ENCODE assay signal across 2 cellular contexts in the genomic region with DNA sequence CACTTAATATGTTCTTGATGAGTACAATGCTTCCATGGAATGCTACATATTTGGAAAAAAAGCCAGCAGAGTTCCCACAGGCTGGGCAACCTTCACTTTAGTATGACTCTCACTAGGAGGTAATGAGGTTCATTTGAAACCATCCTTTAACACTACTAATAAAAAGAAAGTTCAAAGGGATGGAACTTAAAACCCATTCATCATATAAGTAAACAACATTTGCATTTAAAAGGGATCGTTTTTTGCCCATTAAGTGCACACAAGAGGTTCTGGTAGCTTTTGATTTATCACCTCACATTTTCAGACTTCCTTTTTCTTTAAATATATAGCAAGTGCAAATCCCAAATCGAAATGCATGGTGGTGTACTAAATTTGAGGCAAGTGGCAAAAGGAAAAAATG.
TF ChIP-seq lines count a peak whose summit lies in the region.

No MANE protein-coding gene starts in this region.

TF ChIP-seq in HepG2, 621 proteins besides CTCF, POLR2A, EP300 and RAD21 (continued from another document):
- no peak for TF ChIP-seq ZFAT (CRISPR knock-in tag; conservative IDR thresholded peaks at IDR 0.05)

TF ChIP-seq in GM12878, 131 proteins besides CTCF, POLR2A, EP300 and RAD21 (continued from another document):
- TF ChIP-seq SPI1 (IDR thresholded peaks at IDR 0.05; ENCODE audit: borderline replicate concordance, insufficient read depth, low read depth, low read length) = no peak
- no peak for TF ChIP-seq LARP7 (IDR thresholded peaks at IDR 0.05)
- TF ChIP-seq YY1 (IDR thresholded peaks at IDR 0.05; ENCODE audit: low read depth, low read length) = no peak
- TF ChIP-seq, protein P1, sequence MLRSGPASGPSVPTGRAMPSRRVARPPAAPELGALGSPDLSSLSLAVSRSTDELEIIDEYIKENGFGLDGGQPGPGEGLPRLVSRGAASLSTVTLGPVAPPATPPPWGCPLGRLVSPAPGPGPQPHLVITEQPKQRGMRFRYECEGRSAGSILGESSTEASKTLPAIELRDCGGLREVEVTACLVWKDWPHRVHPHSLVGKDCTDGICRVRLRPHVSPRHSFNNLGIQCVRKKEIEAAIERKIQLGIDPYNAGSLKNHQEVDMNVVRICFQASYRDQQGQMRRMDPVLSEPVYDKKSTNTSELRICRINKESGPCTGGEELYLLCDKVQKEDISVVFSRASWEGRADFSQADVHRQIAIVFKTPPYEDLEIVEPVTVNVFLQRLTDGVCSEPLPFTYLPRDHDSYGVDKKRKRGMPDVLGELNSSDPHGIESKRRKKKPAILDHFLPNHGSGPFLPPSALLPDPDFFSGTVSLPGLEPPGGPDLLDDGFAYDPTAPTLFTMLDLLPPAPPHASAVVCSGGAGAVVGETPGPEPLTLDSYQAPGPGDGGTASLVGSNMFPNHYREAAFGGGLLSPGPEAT (IDR thresholded peaks at IDR 0.05; ENCODE audit: low read depth) = no peak
- TF ChIP-seq DPF2 (IDR thresholded peaks at IDR 0.05) = no peak
- TF ChIP-seq TCF7 (IDR thresholded peaks at IDR 0.05; ENCODE audit: borderline replicate concordance) = no peak
- TF ChIP-seq HCFC1 (IDR thresholded peaks at IDR 0.05; ENCODE audit: low read length) = no peak
- TF ChIP-seq STAT1 (conservative IDR thresholded peaks at IDR 0.05) = no peak
- no peak for TF ChIP-seq BACH1 (IDR thresholded peaks at IDR 0.05; ENCODE audit: borderline replicate concordance)
- no peak for TF ChIP-seq CBFB (IDR thresholded peaks at IDR 0.05; ENCODE audit: low read depth)
- TF ChIP-seq IKZF2 (IDR thresholded peaks at IDR 0.05) = no peak
- TF ChIP-seq, protein P2, sequence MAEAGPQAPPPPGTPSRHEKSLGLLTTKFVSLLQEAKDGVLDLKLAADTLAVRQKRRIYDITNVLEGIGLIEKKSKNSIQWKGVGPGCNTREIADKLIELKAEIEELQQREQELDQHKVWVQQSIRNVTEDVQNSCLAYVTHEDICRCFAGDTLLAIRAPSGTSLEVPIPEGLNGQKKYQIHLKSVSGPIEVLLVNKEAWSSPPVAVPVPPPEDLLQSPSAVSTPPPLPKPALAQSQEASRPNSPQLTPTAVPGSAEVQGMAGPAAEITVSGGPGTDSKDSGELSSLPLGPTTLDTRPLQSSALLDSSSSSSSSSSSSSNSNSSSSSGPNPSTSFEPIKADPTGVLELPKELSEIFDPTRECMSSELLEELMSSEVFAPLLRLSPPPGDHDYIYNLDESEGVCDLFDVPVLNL (IDR thresholded peaks at IDR 0.05; ENCODE audit: low read depth, low read length) = no peak
- TF ChIP-seq, protein P3, sequence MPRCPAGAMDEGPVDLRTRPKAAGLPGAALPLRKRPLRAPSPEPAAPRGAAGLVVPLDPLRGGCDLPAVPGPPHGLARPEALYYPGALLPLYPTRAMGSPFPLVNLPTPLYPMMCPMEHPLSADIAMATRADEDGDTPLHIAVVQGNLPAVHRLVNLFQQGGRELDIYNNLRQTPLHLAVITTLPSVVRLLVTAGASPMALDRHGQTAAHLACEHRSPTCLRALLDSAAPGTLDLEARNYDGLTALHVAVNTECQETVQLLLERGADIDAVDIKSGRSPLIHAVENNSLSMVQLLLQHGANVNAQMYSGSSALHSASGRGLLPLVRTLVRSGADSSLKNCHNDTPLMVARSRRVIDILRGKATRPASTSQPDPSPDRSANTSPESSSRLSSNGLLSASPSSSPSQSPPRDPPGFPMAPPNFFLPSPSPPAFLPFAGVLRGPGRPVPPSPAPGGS (IDR thresholded peaks at IDR 0.05; ENCODE audit: borderline replicate concordance, insufficient read depth, low read depth, low read length, poor library complexity, severe bottlenecking) = no peak
- TF ChIP-seq NBN (IDR thresholded peaks at IDR 0.05) = no peak
